ENCODE assay signal across 35 cellular contexts in genomic region chr12:31210104-31210503, GRCh38.
"Had no signal": no experiment of that assay in that cellular context is flagged by ENCODE, and none has a peak within 500 bp of the region (broad histone marks: within the 10 kb centered on the region; RNA-seq: fewer than 3 reads in every experiment).

No MANE protein-coding gene starts in this region.

- ATAC-seq: activated CD8-positive, alpha-beta T cell treated with anti-CD3 and anti-CD28 coated beads for 36 hours; activated naive CD4-positive, alpha-beta T cell treated with anti-CD3 and anti-CD28 coated beads, Interleukin-2, amount 50 U/mL, for 72 hours; activated T-cell treated with anti-CD3 and anti-CD28 coated beads, Interleukin-2, amount 50 U/mL, for 4 hours; activated T-cell treated with anti-CD3 and anti-CD28 coated beads, Interleukin-2, amount 50 U/mL, for 72 hours; activated T-helper 17 cell treated with anti-CD3 and anti-CD28 coated beads, Interleukin-2, amount 50 U/mL, for 72 hours; body of pancreas had no signal

- H3K9me3 ChIP-seq: adrenal gland, body of pancreas, breast epithelium had no signal

- DNase-seq: activated B cell treated with CpG ODN at 0.5 μM for 24 hours; activated CD4-positive, alpha-beta memory T cell treated with anti-CD3 and anti-CD28 coated beads for 36 hours; activated CD4-positive, alpha-beta T cell treated with anti-CD3 and anti-CD28 coated beads for 4 hours; activated CD4-positive, alpha-beta T cell treated with anti-CD3 and anti-CD28 coated beads, Interleukin-2, amount 10 ng/mL, durations not matched to agents 24 days and 14 days; activated CD4-positive, alpha-beta T cell treated with anti-CD3 and anti-CD28 coated beads, Interleukin-2, amount 50 U/mL, for 1 hour; activated CD4-positive, alpha-beta T cell treated with anti-CD3 and anti-CD28 coated beads, Interleukin-2, amount 50 U/mL, for 4 hours; activated CD4-positive, CD25-positive, alpha-beta regulatory T cell treated with anti-CD3 and anti-CD28 coated beads, Interleukin-2, amount 50 U/mL, for 72 hours; activated CD8-positive, alpha-beta memory T cell treated with anti-CD3 and anti-CD28 coated beads, Interleukin-2, amount 50 U/mL, for 4 hours; activated CD8-positive, alpha-beta T cell treated with anti-CD3 and anti-CD28 coated beads for 36 hours; activated effector memory CD4-positive, alpha-beta T cell treated with anti-CD3 and anti-CD28 coated beads, Interleukin-2, amount 50 U/mL, for 16 hours; activated gamma-delta T cell treated with Interleukin-2 at 50 U/mL for 16 hours; activated naive CD4-positive, alpha-beta T cell; activated naive CD4-positive, alpha-beta T cell treated with anti-CD3 and anti-CD28 coated beads for 36 hours; activated naive CD4-positive, alpha-beta T cell treated with anti-CD3 and anti-CD28 coated beads, Interleukin-2, amount 50 U/mL, for 16 hours; activated naive CD8-positive, alpha-beta T cell treated with anti-CD3 and anti-CD28 coated beads for 36 hours; activated T-cell treated with anti-CD3 and anti-CD28 coated beads for 4 hours; activated T-cell treated with anti-CD3 and anti-CD28 coated beads, Interleukin-2, amount 50 U/mL, for 1 hour; activated T-cell treated with anti-CD3 and anti-CD28 coated beads, Interleukin-2, amount 50 U/mL, for 4 hours; activated T-cell treated with anti-CD3 and anti-CD28 coated beads, Interleukin-2, amount 50 U/mL, for 72 hours; adrenal gland; amniotic stem cell; aorta; body of pancreas; brain microvascular endothelial cell; central memory CD4-positive, alpha-beta T cell; SW 1271; T-helper 1 cell; T-helper 2 cell; T-helper 9 cell had no signal

- H3K27me3 ChIP-seq: adrenal gland, body of pancreas, brain microvascular endothelial cell, breast epithelium had no signal

- H3K36me3 ChIP-seq: adrenal gland, brain microvascular endothelial cell, breast epithelium had no signal

- H3K4me3 ChIP-seq: adrenal gland, body of pancreas, breast epithelium had no signal

- H3K4me1 ChIP-seq: adrenal gland had no signal

- H3K27ac ChIP-seq: adrenal gland, body of pancreas, brain microvascular endothelial cell, breast epithelium, VCaP had no signal

- FAIRE-seq: astrocyte, TTC549 had no signal
